ENCODE assay signal across 1 cellular context in genomic region chr7:129168219-129168991, GRCh38.
TF ChIP-seq lines count a peak whose summit lies in the region.

No MANE protein-coding gene starts in this region.

TF ChIP-seq in IMR-90, 13 proteins besides CTCF, POLR2A, EP300 and RAD21:
- no peak for TF ChIP-seq MAFK (IDR thresholded peaks at IDR 0.05; ENCODE audit: low read depth, low read length)
- no peak for TF ChIP-seq RFX5 (IDR thresholded peaks at IDR 0.05; ENCODE audit: low read depth, low read length)
- no peak for TF ChIP-seq CHD1 (IDR thresholded peaks at IDR 0.05; ENCODE audit: low read depth, low read length)
- no peak for TF ChIP-seq SMC3 (IDR thresholded peaks at IDR 0.05; ENCODE audit: low read depth, low read length)
- TF ChIP-seq RCOR1 (IDR thresholded peaks at IDR 0.05; ENCODE audit: insufficient replicate concordance, low read length): no peak
- TF ChIP-seq NFE2L2 (IDR thresholded peaks at IDR 0.05; ENCODE audit: low read depth, low read length): no peak
- no peak for TF ChIP-seq BHLHE40 (IDR thresholded peaks at IDR 0.05; ENCODE audit: low read depth, low read length)
- TF ChIP-seq ELK1 (IDR thresholded peaks at IDR 0.05; ENCODE audit: borderline replicate concordance, low read depth, low read length): no peak
- TF ChIP-seq USF2 (IDR thresholded peaks at IDR 0.05; ENCODE audit: low read depth, low read length): no peak
- TF ChIP-seq MXI1 (IDR thresholded peaks at IDR 0.05; ENCODE audit: borderline replicate concordance, low read depth, low read length): no peak
- TF ChIP-seq FOS (IDR thresholded peaks at IDR 0.05; ENCODE audit: low read depth, low read length): no peak
TF ChIP-seq in IMR-90: peak in this region for 0.
